In the genomic region with DNA sequence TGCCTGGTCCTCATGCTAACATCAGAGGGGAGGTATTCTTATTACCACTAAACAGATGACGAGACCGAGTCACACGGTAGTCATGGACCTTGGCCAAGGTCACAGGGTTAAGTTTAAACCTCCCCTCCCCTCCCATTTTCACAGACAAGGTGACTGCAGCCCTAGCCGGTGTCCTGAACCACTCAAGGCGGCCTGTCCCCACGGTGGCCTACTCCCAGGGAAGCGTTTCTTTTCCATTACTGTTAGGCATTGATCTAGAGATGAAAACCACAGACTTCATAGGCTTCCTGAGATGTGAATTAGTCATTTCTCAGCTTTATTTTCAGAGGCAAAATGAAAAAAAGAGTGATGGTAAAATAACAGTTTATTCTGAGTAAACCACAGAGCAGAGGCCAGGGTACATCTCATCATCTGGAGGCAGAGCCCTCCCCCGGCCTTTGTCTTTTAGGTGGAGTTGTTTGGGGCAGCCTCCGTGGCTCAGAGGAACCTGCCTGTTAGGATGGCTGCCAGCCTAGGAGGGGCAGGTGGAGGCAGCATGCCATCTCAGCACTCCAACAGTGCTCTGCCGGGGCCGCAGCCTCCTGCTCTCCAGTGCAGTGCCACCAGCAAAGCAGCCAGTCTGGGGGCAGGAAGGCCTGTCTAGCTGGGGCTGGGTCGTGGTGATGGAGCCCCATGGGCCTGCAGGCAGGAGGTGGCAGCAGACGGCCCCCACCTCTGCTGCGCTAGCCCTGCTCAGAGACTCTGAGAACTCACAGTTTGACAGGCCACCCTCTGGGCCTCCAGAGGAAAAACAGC, we compare ENCODE assay signal across 9 cellular contexts.
A peak's percentile ranks its signal among the peaks of the same experiment; 100 is the strongest.
DNase-seq lines count a peak whose midpoint lies in the region; ATAC-seq and TF ChIP-seq lines count a peak whose summit lies in the region.
"Had no signal": no experiment of that assay in that cellular context is flagged by ENCODE, and none has a peak within 500 bp of the region (broad histone marks: within the 10 kb centered on the region; RNA-seq: fewer than 3 reads in every experiment).

No MANE protein-coding gene starts in this region.

- no peaks in the 10 kb centered on the region for H3K36me3 ChIP-seq in adipocyte (ENCODE audit: control insufficient read depth, insufficient read depth, low read length, severe bottlenecking)

- TF ChIP-seq CTCF in GM12875 (IDR thresholded peaks at IDR 0.05; ENCODE audit: borderline replicate concordance, insufficient read depth, low read depth, low read length) = 0 out of 2 replicates have a peak, but pooled peaks have one; percentile 2

- H3K9ac ChIP-seq in adipocyte (ENCODE audit: low read length) = peak overlapping the region; percentile 11

- H3K4me3 ChIP-seq in GM12875 (ENCODE audit: low read depth, low read length) = peak overlapping the region; percentile 6
- H3K4me3 ChIP-seq in adipocyte (ENCODE audit: low read length) = no peak overlapping the region
- H3K4me3 ChIP-seq: SJCRH30 had no signal

- H3K4me1 ChIP-seq in adipocyte (ENCODE audit: control insufficient read depth, insufficient read depth, low read length) = peaks cover 26% of the 10 kb centered on the region

- peak; percentile 55 for ATAC-seq in HG03103 (IDR thresholded peaks at IDR 0.05; ENCODE audit: low read depth, unreplicated experiment)

- DNase-seq in T follicular helper cell (ENCODE audit: low read depth) (peak; percentile 56), adipocyte (ENCODE audit: low read depth) (peak; percentile 43), left kidney (ENCODE audit: low read depth, low spot score) (peak; percentile 35), NOMO-1 treated with DMSO at 0.1 percent for 48 hours (lab: John Stamatoyannopoulos, UW; ENCODE audit: unreplicated experiment) (no peak), SW480 (ENCODE audit: low spot score) (no peak)
- DNase-seq in stimulated activated CD4-positive, alpha-beta T cell treated with anti-CD3 and anti-CD28 coated beads, TNF-alpha, amount 100 ng/mL, for 4 hours (ENCODE audit: low read depth in 3 of 3) = peak; percentile 32 to 60 (median 37)

- H3K9me3 ChIP-seq in adipocyte (ENCODE audit: control insufficient read depth, low read length) = no peaks in the 10 kb centered on the region

- H3K27me3 ChIP-seq in adipocyte (replicated peaks; ENCODE audit: control insufficient read depth, insufficient read depth, low read length) = no peaks in the 10 kb centered on the region
- H3K27me3 ChIP-seq: SJCRH30 had no signal

Comparison
In these comparisons a context has a peak if more than half of its experiments do, and no peak if none do; other contexts are left out.
1. DNase-seq: peak in T follicular helper cell (single experiment), adipocyte (single experiment), left kidney (single experiment) and stimulated activated CD4-positive, alpha-beta T cell treated with anti-CD3 and anti-CD28 coated beads, TNF-alpha, amount 100 ng/mL, for 4 hours (3 of 3); none in NOMO-1 treated with DMSO at 0.1 percent for 48 hours (single experiment) and SW480 (single experiment).